ENCODE assay signal across 12 cellular contexts in the genomic region with DNA sequence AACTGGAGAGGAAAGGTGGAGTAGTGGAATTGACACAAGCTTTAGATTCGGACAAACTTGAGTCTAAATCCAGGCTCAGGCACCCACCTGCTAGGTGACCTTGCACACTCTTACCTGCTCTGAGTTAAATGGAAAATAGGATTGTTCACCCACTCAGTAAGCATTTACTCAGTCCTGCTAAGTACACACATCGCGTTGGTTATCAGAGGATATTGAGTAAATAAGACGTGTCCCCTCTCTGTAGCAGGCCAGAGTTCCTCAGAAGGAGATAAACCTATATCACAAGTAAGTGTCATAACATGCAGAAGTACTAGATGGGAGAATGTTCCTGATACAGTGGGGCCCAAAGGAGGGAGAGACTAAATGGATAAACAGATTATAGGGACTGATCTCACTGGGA.
DNase-seq lines count a peak whose midpoint lies in the region; ATAC-seq and TF ChIP-seq lines count a peak whose summit lies in the region.
"Had no signal": no experiment of that assay in that cellular context is flagged by ENCODE, and none has a peak within 500 bp of the region (broad histone marks: within the 10 kb centered on the region; RNA-seq: fewer than 3 reads in every experiment).

No MANE protein-coding gene starts in this region.

- in situ Hi-C loops in brain microvascular endothelial cell (cut with HindIII; ENCODE audit: low pct_ligation_motif_present, low sequenced_read_pairs): no loop called here

- H3K4ac ChIP-seq in H9 (ENCODE audit: low read depth, low read length): no peak overlapping the region

- H3K36me3 ChIP-seq in brain microvascular endothelial cell (replicated peaks) (no peaks in the 10 kb centered on the region), osteoblast (ENCODE audit: insufficient read depth, low read length) (no peaks in the 10 kb centered on the region)

- no peak overlapping the region for H2BK15ac ChIP-seq in H9 (ENCODE audit: low read depth, low read length)

- H4K91ac ChIP-seq in H9 (ENCODE audit: insufficient read length, low read depth, low read length): no peak overlapping the region

- H3K4me3 ChIP-seq in brain microvascular endothelial cell (ENCODE audit: low read depth, low read length): no peak overlapping the region
- no peak overlapping the region for H3K4me3 ChIP-seq in osteoblast (ENCODE audit: insufficient read depth, low read length)

- peak overlapping the region; percentile 82 to 100 (median 91) for H3K27ac Mint-ChIP-seq in H9

- H3K9me3 Mint-ChIP-seq in H9: peaks cover 6 to 8% of the 10 kb centered on the region in 2 experiments

- no peaks in the 10 kb centered on the region for H4K20me1 ChIP-seq in H9 (ENCODE audit: control insufficient read depth, insufficient read depth, insufficient read length)
- H4K20me1 ChIP-seq in osteoblast (ENCODE audit: insufficient read depth, low read length): no peaks in the 10 kb centered on the region

- H2BK5ac ChIP-seq in H9 (ENCODE audit: insufficient read length, low read length): peak overlapping the region; percentile 56

- H3T11ph ChIP-seq in H9 (ENCODE audit: low read length): no peak overlapping the region

- no peak overlapping the region for H2BK12ac ChIP-seq in H9 (ENCODE audit: insufficient read length, low read depth, low read length)

- H3K4me2 ChIP-seq in H9 (ENCODE audit: insufficient read depth, insufficient read length, low read length) (no peak overlapping the region), osteoblast (ENCODE audit: insufficient read depth, low read length) (peak overlapping the region; percentile 46)

- no peak for TF ChIP-seq CTCF in H9 (conservative IDR thresholded peaks at IDR 0.05)
- TF ChIP-seq CTCF in brain microvascular endothelial cell (IDR thresholded peaks at IDR 0.05; ENCODE audit: low read depth, low read length, missing control alignments): no peak
- TF ChIP-seq CTCF in osteoblast (IDR thresholded peaks at IDR 0.05; ENCODE audit: extremely low read depth, low read depth, low read length): no peak
- no peak for TF ChIP-seq CTCF in GM10266 (IDR thresholded peaks at IDR 0.05; ENCODE audit: control insufficient read depth, insufficient read depth, low read depth, missing control alignments)

- peaks cover 22% of the 10 kb centered on the region for H3K23me2 ChIP-seq in H9 (ENCODE audit: insufficient read length, low read depth, low read length, poor library complexity, severe bottlenecking)

- peaks cover 40 to 46% of the 10 kb centered on the region in 2 experiments for H3K4me1 Mint-ChIP-seq in H9

- H4K5ac ChIP-seq in H9 (ENCODE audit: insufficient read length, low read depth, low read length): no peak overlapping the region

- peaks cover 3 to 12% (median 9%) of the 10 kb centered on the region in 3 experiments; a peak in 6 of 7 replicates for H3K36me3 Mint-ChIP-seq in H9 (ENCODE audit: insufficient read depth in 1 of 3, low read depth in 3 of 3)

- H3K79me2 ChIP-seq in H9 (ENCODE audit: insufficient read depth, low read length): no peaks in the 10 kb centered on the region
- no peaks in the 10 kb centered on the region for H3K79me2 ChIP-seq in osteoblast (ENCODE audit: insufficient read depth, low read length)

- no peak overlapping the region for H2BK20ac ChIP-seq in H9 (ENCODE audit: low read depth, low read length, poor library complexity, severe bottlenecking)

- H3K9ac ChIP-seq in H9 (ENCODE audit: extremely low read depth, insufficient read length, low read length): no peak overlapping the region

- WGBS in H9 (ENCODE audit: extremely low coverage, insufficient read length, low lambda C conversion rate): no CpG with 5 or more reads among the region's 4 CpGs

- H3K27me3 ChIP-seq in H9 (ENCODE audit: insufficient read depth, low read length): no peaks in the 10 kb centered on the region
- H3K27me3 ChIP-seq in brain microvascular endothelial cell (replicated peaks): no peaks in the 10 kb centered on the region
- H3K27me3 ChIP-seq in osteoblast (ENCODE audit: insufficient read depth, low read length): no peaks in the 10 kb centered on the region

- H3K14ac ChIP-seq in H9 (ENCODE audit: insufficient read depth, low read length): no peak overlapping the region

- H4K8ac ChIP-seq in H9 (replicated peaks; ENCODE audit: insufficient read length, low read depth, low read length): no peak overlapping the region

- peak overlapping the region; percentile 75 for H3K27ac ChIP-seq in H9 (ENCODE audit: insufficient read length, low read depth, low read length)
- H3K27ac ChIP-seq in brain microvascular endothelial cell: peak overlapping the region; percentile 62
- H3K27ac ChIP-seq in osteoblast (ENCODE audit: low read depth, low read length): peak overlapping the region; percentile 88

- H3K9me3 ChIP-seq in H9 (ENCODE audit: control insufficient read depth, low read depth, low read length) (no peaks in the 10 kb centered on the region), osteoblast (ENCODE audit: low read depth, low read length) (no peaks in the 10 kb centered on the region)

- no peak overlapping the region for H2AFZ ChIP-seq in H9 (ENCODE audit: low read length)
- peak overlapping the region; percentile 5 for H2AFZ ChIP-seq in osteoblast (ENCODE audit: low read length)

- H3K18ac ChIP-seq in H9 (ENCODE audit: insufficient read length, low read depth, low read length): peak overlapping the region; percentile 4

- DNase-seq in COLO668 (lab: John Stamatoyannopoulos, UW; ENCODE audit: unreplicated experiment) (peak; percentile 14), H9 (no peak), brain microvascular endothelial cell (no peak), osteoblast (ENCODE audit: insufficient read length, low spot score, missing footprints) (no peak), NCI-H1436 (lab: John Stamatoyannopoulos, UW) (no peak), GM10266 (ENCODE audit: extremely low spot score) (no peak)
- DNase-seq: activated CD4-positive, alpha-beta T cell treated with anti-CD3 and anti-CD28 coated beads for 4 hours; activated effector memory CD4-positive, alpha-beta T cell treated with Interleukin-2 at 50 U/mL for 16 hours; erythroblast; Kasumi-1 had no signal

- H3K23ac ChIP-seq in H9 (ENCODE audit: insufficient read length, low read depth, low read length): no peak overlapping the region

- no peak overlapping the region for H2BK120ac ChIP-seq in H9 (ENCODE audit: low read depth, low read length, poor library complexity, severe bottlenecking)

- peak overlapping the region in 1 of 2 experiments; percentile 2; a peak in 1 of 5 replicates for H3K4me3 Mint-ChIP-seq in H9

- peaks cover 2% of the 10 kb centered on the region; the same call in 1 of the 2 replicates for H3K27me3 Mint-ChIP-seq in H9 (ENCODE audit: low read depth)

- H3K79me1 ChIP-seq in H9 (ENCODE audit: insufficient read depth, low read depth, low read length, poor library complexity, severe bottlenecking): no peaks in the 10 kb centered on the region

- peaks cover 3% of the 10 kb centered on the region for H3K4me1 ChIP-seq in H9 (ENCODE audit: insufficient read depth, low read length)
- H3K4me1 ChIP-seq in osteoblast (ENCODE audit: insufficient read depth, low read length): peaks cover 34% of the 10 kb centered on the region

- no peak for ATAC-seq in GM19455 (IDR thresholded peaks at IDR 0.05; ENCODE audit: unreplicated experiment)
- ATAC-seq: Right ventricle myocardium inferior had no signal

- no peak overlapping the region for H3K56ac ChIP-seq in H9 (ENCODE audit: insufficient read length, low read depth, low read length)

- no peak overlapping the region for H2AK5ac ChIP-seq in H9 (ENCODE audit: insufficient read length, low read length)
